In the genomic region with DNA sequence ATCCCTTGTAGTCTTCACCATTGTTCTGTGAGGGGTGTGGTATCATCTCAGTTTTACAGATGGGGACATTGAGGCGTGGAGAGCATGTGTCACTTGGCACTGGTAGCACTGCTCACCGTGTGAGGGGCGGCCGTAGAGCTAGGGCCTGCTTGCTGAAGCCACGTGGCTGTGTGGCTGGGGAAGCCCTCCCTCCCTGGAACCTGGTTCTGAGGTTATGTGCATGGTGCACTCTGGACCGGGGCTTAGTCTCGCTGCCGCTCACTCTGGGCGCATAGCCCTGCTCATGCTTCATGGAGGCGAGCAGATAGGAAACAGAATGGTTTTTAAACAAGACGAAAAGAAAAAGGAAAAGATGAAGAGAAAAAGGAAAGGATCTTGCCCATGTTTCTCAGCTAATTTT, we compare ENCODE assay signal across 24 cellular contexts. TPM values are rescaled to one million over a fixed set of nuclear protein-coding genes. Genes with fewer than 3 reads are reported as not detected.
DNase-seq lines count a peak whose midpoint lies in the region; ATAC-seq and TF ChIP-seq lines count a peak whose summit lies in the region.
"Had no signal": no experiment of that assay in that cellular context is flagged by ENCODE, and none has a peak within 500 bp of the region (broad histone marks: within the 10 kb centered on the region; RNA-seq: fewer than 3 reads in every experiment).

No MANE protein-coding gene starts in this region.

- intact Hi-C loops in Right ventricle myocardium inferior (cut with DNase I) (no loop called here), heart right ventricle (cut with DNase I) (no loop called here), upper lobe of right lung (cut with DNase I) (no loop called here)

- H3K4me1 ChIP-seq in right atrium auricular region, result peaks cover 0 to 56% of the 10 kb centered on the region in 2 donors
- H3K4me1 ChIP-seq in heart right ventricle, result peaks cover 5 to 78% (median 50%) of the 10 kb centered on the region in 9 donors
- peaks cover 54% of the 10 kb centered on the region for H3K4me1 ChIP-seq in rectal smooth muscle tissue (ENCODE audit: control insufficient read depth, insufficient read depth, low read length)
- H3K4me1 ChIP-seq in upper lobe of right lung, result peaks cover 11% of the 10 kb centered on the region

- no peak overlapping the region for H3K9ac ChIP-seq in rectal smooth muscle tissue (ENCODE audit: low read length)
- H3K9ac ChIP-seq: BLaER1 had no signal

- H3K27ac Mint-ChIP-seq in naive thymus-derived CD8-positive, alpha-beta T cell, result no peak overlapping the region
- H3K27ac Mint-ChIP-seq: CD4-positive, alpha-beta memory T cell had no signal

- H3K27me3 ChIP-seq in right atrium auricular region (no peaks in the 10 kb centered on the region), heart right ventricle (no peaks in the 10 kb centered on the region), rectal smooth muscle tissue (ENCODE audit: control insufficient read depth, insufficient read depth, low read length) (no peaks in the 10 kb centered on the region), upper lobe of right lung (no peaks in the 10 kb centered on the region)
- H3K27me3 ChIP-seq: BLaER1 had no signal

- H3K36me3 Mint-ChIP-seq in naive thymus-derived CD8-positive, alpha-beta T cell, result no peaks in the 10 kb centered on the region
- H3K36me3 Mint-ChIP-seq: CD4-positive, alpha-beta memory T cell had no signal

- 60 to 64% methylated on average over 11 of the region's 11 CpGs for WGBS in heart right ventricle, 2 donors

- peak overlapping the region in 1 of 2 donors; percentile 42 for H3K27ac ChIP-seq in right atrium auricular region
- H3K27ac ChIP-seq in heart right ventricle, result peak overlapping the region in 3 of 10 donors; percentile 31 to 41 (median 33)
- H3K27ac ChIP-seq in rectal smooth muscle tissue (ENCODE audit: low read depth, low read length), result peak overlapping the region; percentile 78
- H3K27ac ChIP-seq in upper lobe of right lung, result no peak overlapping the region
- H3K27ac ChIP-seq: 22Rv1, BLaER1 had no signal

- H3K9me3 ChIP-seq in right atrium auricular region (no peaks in the 10 kb centered on the region), heart right ventricle (peaks cover 0 to 5% (median 0%) of the 10 kb centered on the region in 11 donors), upper lobe of right lung (no peaks in the 10 kb centered on the region)
- H3K9me3 ChIP-seq: BLaER1, Caco-2 had no signal

- H3K36me3 ChIP-seq in right atrium auricular region, result no peaks in the 10 kb centered on the region
- no peaks in the 10 kb centered on the region for H3K36me3 ChIP-seq in heart right ventricle
- no peaks in the 10 kb centered on the region for H3K36me3 ChIP-seq in rectal smooth muscle tissue (ENCODE audit: control insufficient read depth, insufficient read depth, low read length)
- H3K36me3 ChIP-seq in upper lobe of right lung, result no peaks in the 10 kb centered on the region
- H3K36me3 ChIP-seq: BLaER1 had no signal

- H3K9me3 Mint-ChIP-seq in naive thymus-derived CD8-positive, alpha-beta T cell, result no peaks in the 10 kb centered on the region

- peak; percentile 40 for ATAC-seq in Right ventricle myocardium inferior
- ATAC-seq in heart right ventricle, result peak in 5 of 8 donors; percentile 21 to 49 (median 40)
- peak; percentile 23 for ATAC-seq in upper lobe of right lung
- no peak for ATAC-seq in naive thymus-derived CD8-positive, alpha-beta T cell
- ATAC-seq: GM12878, HCT116 had no signal

- no peak for DNase-seq in Right ventricle myocardium inferior (ENCODE audit: missing footprints)
- DNase-seq in right atrium auricular region (ENCODE audit: low spot score), result no peak
- DNase-seq in heart right ventricle, result no peak
- DNase-seq in upper lobe of right lung, result peak; percentile 40
- DNase-seq in naive thymus-derived CD8-positive, alpha-beta T cell, result no peak
- DNase-seq in SW480 (ENCODE audit: low spot score), result no peak
- no peak for DNase-seq in HuH-7.5 (ENCODE audit: low spot score)
- DNase-seq: ACHN; Caco-2; CD4-positive, alpha-beta memory T cell; DND-41; GOT3; Karpas-422; NCI-H1694; NCI-H2081 treated with DMSO at 0.1 percent for 48 hours; NCI-H2171 treated with DMSO at 0.1 percent for 48 hours; NCI-H446 treated with DMSO at 0.1 percent for 48 hours; NCI-H526 treated with DMSO at 0.1 percent for 48 hours; OCI-M1 had no signal

- no peak for TF ChIP-seq CTCF in right atrium auricular region (IDR thresholded peaks at IDR 0.05)
- TF ChIP-seq CTCF in heart right ventricle (IDR thresholded peaks at IDR 0.05), result no peak
- TF ChIP-seq CTCF in upper lobe of right lung (IDR thresholded peaks at IDR 0.05), result no peak

- peaks cover 0 to 9% (median 0%) of the 10 kb centered on the region in 5 donors for H3K27me3 Mint-ChIP-seq in naive thymus-derived CD8-positive, alpha-beta T cell

- H3K4me3 Mint-ChIP-seq in naive thymus-derived CD8-positive, alpha-beta T cell, result no peak overlapping the region
- H3K4me3 Mint-ChIP-seq: CD4-positive, alpha-beta memory T cell had no signal

- POLR2A ChIA-PET in naive thymus-derived CD8-positive, alpha-beta T cell (lab: Charles Lee), result no interaction called here

- peaks cover 4 to 10% (median 8%) of the 10 kb centered on the region in 4 donors for H3K4me1 Mint-ChIP-seq in naive thymus-derived CD8-positive, alpha-beta T cell

- H3K4me3 ChIP-seq in right atrium auricular region, result no peak overlapping the region
- H3K4me3 ChIP-seq in heart right ventricle, result no peak overlapping the region
- peak overlapping the region; percentile 30 for H3K4me3 ChIP-seq in rectal smooth muscle tissue (ENCODE audit: low read length)
- no peak overlapping the region for H3K4me3 ChIP-seq in upper lobe of right lung
- H3K4me3 ChIP-seq: BLaER1, GM12878 had no signal

RNA-seq across cellular contexts. Expression of a gene that starts 46.1 kb away (rescaled TPM):
- 171 TPM for total RNA-seq in Right ventricle myocardium inferior
- total RNA-seq in right atrium auricular region, result 10 to 100 TPM; 83.1 to 93.6 TPM
- 100 to 1,000 TPM; 146 to 222 (median 187) TPM for total RNA-seq in heart right ventricle
- 10 to 100 TPM; 19.1 to 68.9 TPM for polyA plus RNA-seq in heart right ventricle
- 15.6 TPM for total RNA-seq in upper lobe of right lung
- under 1 TPM; 0.16 to 0.21 TPM for total RNA-seq in naive thymus-derived CD8-positive, alpha-beta T cell
- polyA plus RNA-seq in naive thymus-derived CD8-positive, alpha-beta T cell, result under 1 TPM; 0.05 to 0.21 (median 0.10) TPM
- total RNA-seq: Caco-2 had no signal

Comparison
In these comparisons a context has a peak if more than half of its experiments do, and no peak if none do; other contexts are left out.
1. ATAC-seq: peak in Right ventricle myocardium inferior (single experiment), heart right ventricle (5 of 8) and upper lobe of right lung (single experiment); none in naive thymus-derived CD8-positive, alpha-beta T cell (0 of 2).
2. RNA of a gene that starts 46.1 kb away (total RNA-seq): 146 to 222 TPM in heart right ventricle, 171 TPM in Right ventricle myocardium inferior (single experiment), 83.1 to 93.6 TPM in right atrium auricular region and 15.6 TPM in upper lobe of right lung (single experiment); 0.16 to 0.21 TPM in naive thymus-derived CD8-positive, alpha-beta T cell; every median in the first group is over 10 times any median in the second.